ENCODE assay signal across 2 cellular contexts in the genomic region with DNA sequence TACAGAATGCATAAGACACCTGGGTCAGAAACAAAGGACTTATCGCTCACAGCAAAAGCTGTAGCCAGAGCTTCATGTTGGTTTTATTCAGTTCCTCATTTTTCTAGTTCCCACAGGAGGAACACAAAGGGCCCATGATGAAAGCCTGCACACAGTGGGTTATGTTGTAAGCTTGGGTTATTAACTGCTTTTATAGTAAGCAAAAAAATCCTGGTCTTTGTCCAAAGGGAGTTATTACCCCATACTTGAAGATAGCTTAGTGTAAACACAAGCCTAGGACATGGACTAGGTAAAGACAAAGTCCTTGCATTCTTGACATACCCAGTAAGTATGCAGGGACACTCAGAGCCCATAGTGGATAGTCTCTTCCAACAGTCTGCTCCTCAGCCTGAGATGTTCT.
TF ChIP-seq lines count a peak whose summit lies in the region.

No MANE protein-coding gene starts in this region.

TF ChIP-seq in IMR-90, 13 proteins besides CTCF, POLR2A, EP300 and RAD21:
- TF ChIP-seq CEBPB (IDR thresholded peaks at IDR 0.05; ENCODE audit: low read depth, low read length) (peak; percentile 79), MAFK (IDR thresholded peaks at IDR 0.05; ENCODE audit: low read depth, low read length) (no peak)
TF ChIP-seq in IMR-90: peak in this region for 1.

TF ChIP-seq in HepG2, 621 proteins besides CTCF, POLR2A, EP300 and RAD21:
- TF ChIP-seq FOSL1 (CRISPR knock-in tag; IDR thresholded peaks at IDR 0.05; ENCODE audit: borderline replicate concordance), result no peak
- TF ChIP-seq, protein P1, sequence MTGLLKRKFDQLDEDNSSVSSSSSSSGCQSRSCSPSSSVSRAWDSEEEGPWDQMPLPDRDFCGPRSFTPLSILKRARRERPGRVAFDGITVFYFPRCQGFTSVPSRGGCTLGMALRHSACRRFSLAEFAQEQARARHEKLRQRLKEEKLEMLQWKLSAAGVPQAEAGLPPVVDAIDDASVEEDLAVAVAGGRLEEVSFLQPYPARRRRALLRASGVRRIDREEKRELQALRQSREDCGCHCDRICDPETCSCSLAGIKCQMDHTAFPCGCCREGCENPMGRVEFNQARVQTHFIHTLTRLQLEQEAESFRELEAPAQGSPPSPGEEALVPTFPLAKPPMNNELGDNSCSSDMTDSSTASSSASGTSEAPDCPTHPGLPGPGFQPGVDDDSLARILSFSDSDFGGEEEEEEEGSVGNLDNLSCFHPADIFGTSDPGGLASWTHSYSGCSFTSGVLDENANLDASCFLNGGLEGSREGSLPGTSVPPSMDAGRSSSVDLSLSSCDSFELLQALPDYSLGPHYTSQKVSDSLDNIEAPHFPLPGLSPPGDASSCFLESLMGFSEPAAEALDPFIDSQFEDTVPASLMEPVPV (CRISPR knock-in tag; IDR thresholded peaks at IDR 0.05), result no peak
